ENCODE assay signal across 2 cellular contexts in genomic region chr1:21700094-21700493, GRCh38.
TF ChIP-seq lines count a peak whose summit lies in the region.

No MANE protein-coding gene starts in this region.

TF ChIP-seq in K562, 482 proteins besides CTCF, POLR2A, EP300 and RAD21:
- TF ChIP-seq GATAD2B (IDR thresholded peaks at IDR 0.05; ENCODE audit: borderline replicate concordance) (no peak), SRSF9 (IDR thresholded peaks at IDR 0.05; ENCODE audit: borderline replicate concordance, low read depth, low read length) (no peak)

TF ChIP-seq in GM12891, 5 proteins besides CTCF, POLR2A, EP300 and RAD21:
- TF ChIP-seq TAF1 (IDR thresholded peaks at IDR 0.05; ENCODE audit: low read depth, low read length) = no peak
- TF ChIP-seq POU2F2 (IDR thresholded peaks at IDR 0.05; ENCODE audit: low read depth, low read length) = no peak
- no peak for TF ChIP-seq SPI1 (IDR thresholded peaks at IDR 0.05; ENCODE audit: low read depth, low read length)
- TF ChIP-seq POLR2AphosphoS5 (IDR thresholded peaks at IDR 0.05; ENCODE audit: low read depth, low read length) = no peak
- TF ChIP-seq PAX5 (IDR thresholded peaks at IDR 0.05; ENCODE audit: insufficient read depth, low read length, severe bottlenecking) = no peak
